In the genomic region with DNA sequence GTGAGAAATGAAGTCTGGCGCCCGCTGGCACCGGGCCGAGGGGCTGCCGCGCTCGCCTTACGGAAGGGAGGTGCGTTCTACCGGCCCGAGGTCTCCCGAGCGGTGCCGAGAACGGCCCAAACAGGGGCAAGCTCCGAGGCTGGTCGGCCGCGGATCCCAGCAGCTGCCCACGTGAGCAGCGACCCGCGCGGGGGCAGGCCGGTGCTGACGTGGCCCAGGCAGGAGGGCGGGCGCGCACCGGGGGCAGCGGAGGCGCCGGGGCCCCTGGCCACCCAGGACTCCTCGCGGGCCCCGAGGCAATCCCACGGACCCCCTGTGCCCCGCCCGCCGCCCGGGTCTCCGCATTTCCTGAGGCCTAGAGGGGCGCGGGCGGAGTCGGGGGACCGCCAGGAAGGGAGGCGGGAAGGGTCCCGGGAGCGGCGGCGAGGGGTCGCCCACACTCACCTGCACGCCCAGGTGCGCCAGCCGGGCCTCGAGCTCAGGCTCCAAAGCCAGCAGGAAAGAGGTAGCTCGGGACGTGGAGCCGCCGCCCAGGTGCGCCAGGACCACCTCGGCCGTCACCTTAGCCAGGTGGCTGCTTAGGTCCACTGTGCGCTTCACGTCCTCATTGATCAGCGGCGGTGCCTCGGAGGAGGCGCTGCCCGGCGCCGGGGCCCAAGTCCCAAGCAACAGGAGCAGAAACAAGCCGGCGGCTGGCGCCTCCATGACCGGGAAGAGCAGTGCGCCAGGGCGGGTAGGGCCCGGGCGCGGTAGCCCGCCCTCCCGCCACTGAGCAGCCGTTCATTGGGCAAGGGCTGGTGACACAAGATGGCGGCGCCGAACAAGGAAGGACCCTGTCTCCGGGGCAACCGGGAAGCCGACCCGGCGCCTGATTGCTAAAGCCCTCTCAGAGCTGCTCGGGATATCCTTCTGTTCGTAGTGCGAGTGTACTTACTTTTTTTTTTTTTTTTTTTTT, we compare ENCODE assay signal across 1 cellular context.
TF ChIP-seq lines count a peak whose summit lies in the region.

A gene (minus strand): TSS at position 723 of the 955 bp plus-strand sequence. CDS start 18 bp downstream, at position 705.

TF ChIP-seq in HepG2, 621 proteins besides CTCF, POLR2A, EP300 and RAD21 (continued from another document):
- TF ChIP-seq, protein P1, sequence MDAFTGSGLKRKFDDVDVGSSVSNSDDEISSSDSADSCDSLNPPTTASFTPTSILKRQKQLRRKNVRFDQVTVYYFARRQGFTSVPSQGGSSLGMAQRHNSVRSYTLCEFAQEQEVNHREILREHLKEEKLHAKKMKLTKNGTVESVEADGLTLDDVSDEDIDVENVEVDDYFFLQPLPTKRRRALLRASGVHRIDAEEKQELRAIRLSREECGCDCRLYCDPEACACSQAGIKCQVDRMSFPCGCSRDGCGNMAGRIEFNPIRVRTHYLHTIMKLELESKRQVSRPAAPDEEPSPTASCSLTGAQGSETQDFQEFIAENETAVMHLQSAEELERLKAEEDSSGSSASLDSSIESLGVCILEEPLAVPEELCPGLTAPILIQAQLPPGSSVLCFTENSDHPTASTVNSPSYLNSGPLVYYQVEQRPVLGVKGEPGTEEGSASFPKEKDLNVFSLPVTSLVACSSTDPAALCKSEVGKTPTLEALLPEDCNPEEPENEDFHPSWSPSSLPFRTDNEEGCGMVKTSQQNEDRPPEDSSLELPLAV (CRISPR knock-in tag; conservative IDR thresholded peaks at IDR 0.05; ENCODE audit: low read depth), result no peak
- no peak for TF ChIP-seq CBX2 (IDR thresholded peaks at IDR 0.05; ENCODE audit: low read depth, low read length)
- no peak for TF ChIP-seq CBX2 (CRISPR knock-in tag; IDR thresholded peaks at IDR 0.05; ENCODE audit: low read depth)
- TF ChIP-seq, protein P2, sequence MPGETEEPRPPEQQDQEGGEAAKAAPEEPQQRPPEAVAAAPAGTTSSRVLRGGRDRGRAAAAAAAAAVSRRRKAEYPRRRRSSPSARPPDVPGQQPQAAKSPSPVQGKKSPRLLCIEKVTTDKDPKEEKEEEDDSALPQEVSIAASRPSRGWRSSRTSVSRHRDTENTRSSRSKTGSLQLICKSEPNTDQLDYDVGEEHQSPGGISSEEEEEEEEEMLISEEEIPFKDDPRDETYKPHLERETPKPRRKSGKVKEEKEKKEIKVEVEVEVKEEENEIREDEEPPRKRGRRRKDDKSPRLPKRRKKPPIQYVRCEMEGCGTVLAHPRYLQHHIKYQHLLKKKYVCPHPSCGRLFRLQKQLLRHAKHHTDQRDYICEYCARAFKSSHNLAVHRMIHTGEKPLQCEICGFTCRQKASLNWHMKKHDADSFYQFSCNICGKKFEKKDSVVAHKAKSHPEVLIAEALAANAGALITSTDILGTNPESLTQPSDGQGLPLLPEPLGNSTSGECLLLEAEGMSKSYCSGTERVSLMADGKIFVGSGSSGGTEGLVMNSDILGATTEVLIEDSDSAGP (CRISPR knock-in tag; IDR thresholded peaks at IDR 0.05; ENCODE audit: borderline replicate concordance), result peak; percentile 70; the same call in 1 of the 2 replicates
- TF ChIP-seq, protein P3, sequence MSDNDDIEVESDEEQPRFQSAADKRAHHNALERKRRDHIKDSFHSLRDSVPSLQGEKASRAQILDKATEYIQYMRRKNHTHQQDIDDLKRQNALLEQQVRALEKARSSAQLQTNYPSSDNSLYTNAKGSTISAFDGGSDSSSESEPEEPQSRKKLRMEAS (IDR thresholded peaks at IDR 0.05), result peak; percentile 73
- TF ChIP-seq KMT2B (CRISPR knock-in tag; IDR thresholded peaks at IDR 0.05), result peak; percentile 78; the same call in 1 of the 2 replicates
- TF ChIP-seq FLYWCH1 (CRISPR knock-in tag; IDR thresholded peaks at IDR 0.05), result peak; percentile 62; the same call in 1 of the 2 replicates
- TF ChIP-seq CAMTA2 (CRISPR knock-in tag; IDR thresholded peaks at IDR 0.05; ENCODE audit: borderline replicate concordance), result peak; percentile 67; the same call in 1 of the 2 replicates
- TF ChIP-seq ZNF552 (CRISPR knock-in tag; IDR thresholded peaks at IDR 0.05; ENCODE audit: borderline replicate concordance), result peak; percentile 48; the same call in 1 of the 2 replicates
